ENCODE assay signal across 20 cellular contexts in genomic region chr11:129528296-129528695, GRCh38.
DNase-seq lines count a peak whose midpoint lies in the region; ATAC-seq and TF ChIP-seq lines count a peak whose summit lies in the region.
"Had no signal": no experiment of that assay in that cellular context is flagged by ENCODE, and none has a peak within 500 bp of the region (broad histone marks: within the 10 kb centered on the region; RNA-seq: fewer than 3 reads in every experiment).

No MANE protein-coding gene starts in this region.

- peak overlapping the region; percentile 57 for H3K4me2 ChIP-seq in KMS-11
- H3K4me2 ChIP-seq: GM23338 had no signal

- DNase-seq in NCI-H2196 (lab: John Stamatoyannopoulos, UW; ENCODE audit: unreplicated experiment) (peak; percentile 33), NCI-H2196 treated with DMSO at 0.1 percent for 48 hours (lab: John Stamatoyannopoulos, UW; ENCODE audit: unreplicated experiment) (no peak), RPMI8226 (peak; percentile 48), NCI-H446 treated with DMSO at 0.1 percent for 48 hours (lab: John Stamatoyannopoulos, UW) (no peak), hippocampal formation (lab: John Stamatoyannopoulos, UW) (no peak)
- DNase-seq: ACHN; BE2C; C1 segment of cervical spinal cord; CD4-positive, CD25-positive, alpha-beta regulatory T cell; CD8-positive, alpha-beta memory T cell; COR-L47; DMS 273 treated with DMSO at 0.1 percent for 48 hours; DMS79; GDM1; HCEC 1CT; HFFc6; IMR-90 had no signal

- TF ChIP-seq CTCF in KMS-11 (conservative IDR thresholded peaks at IDR 0.05; ENCODE audit: low read depth, low read length), result no peak

- H2AFZ ChIP-seq in KMS-11 (ENCODE audit: low read depth), result peak overlapping the region; percentile 54; the same call in 1 of the 2 replicates
- H2AFZ ChIP-seq: GM23338 had no signal

- no peak for ATAC-seq in HG02884 (IDR thresholded peaks at IDR 0.05; ENCODE audit: unreplicated experiment)
- ATAC-seq: GM23338 had no signal

- no peaks in the 10 kb centered on the region for H3K27me3 ChIP-seq in KMS-11 (ENCODE audit: insufficient read depth, low read depth)
- H3K27me3 ChIP-seq: BE2C had no signal

- no peaks in the 10 kb centered on the region for H3K79me2 ChIP-seq in KMS-11 (ENCODE audit: insufficient read depth, low read depth)

- peak overlapping the region; percentile 38; the same call in 1 of the 2 replicates for H3K27ac ChIP-seq in KMS-11

- H3K36me3 ChIP-seq in KMS-11 (ENCODE audit: insufficient read depth), result no peaks in the 10 kb centered on the region
- H3K36me3 ChIP-seq: BE2C had no signal

- H4K20me1 ChIP-seq in KMS-11 (ENCODE audit: insufficient read depth), result no peaks in the 10 kb centered on the region

- H3K4me1 ChIP-seq in KMS-11 (ENCODE audit: low read depth, poor library complexity, severe bottlenecking), result peaks cover 22% of the 10 kb centered on the region
- H3K4me1 ChIP-seq: BE2C had no signal

- H3K4me3 ChIP-seq in KMS-11 (IDR thresholded peaks at IDR 0.05; ENCODE audit: insufficient read depth, low read depth, low read length), result no peak overlapping the region
- H3K4me3 ChIP-seq: GM23338 had no signal

- no peak overlapping the region for H3K9ac ChIP-seq in KMS-11

Comparison
In these comparisons a context has a peak if more than half of its experiments do, and no peak if none do; other contexts are left out.
1. DNase-seq: peak in NCI-H2196 (single experiment) and RPMI8226 (single experiment); none in NCI-H2196 treated with DMSO at 0.1 percent for 48 hours (single experiment), NCI-H446 treated with DMSO at 0.1 percent for 48 hours (single experiment) and hippocampal formation (0 of 2).